1 cellular context compared by ENCODE assay signal in the genomic region with DNA sequence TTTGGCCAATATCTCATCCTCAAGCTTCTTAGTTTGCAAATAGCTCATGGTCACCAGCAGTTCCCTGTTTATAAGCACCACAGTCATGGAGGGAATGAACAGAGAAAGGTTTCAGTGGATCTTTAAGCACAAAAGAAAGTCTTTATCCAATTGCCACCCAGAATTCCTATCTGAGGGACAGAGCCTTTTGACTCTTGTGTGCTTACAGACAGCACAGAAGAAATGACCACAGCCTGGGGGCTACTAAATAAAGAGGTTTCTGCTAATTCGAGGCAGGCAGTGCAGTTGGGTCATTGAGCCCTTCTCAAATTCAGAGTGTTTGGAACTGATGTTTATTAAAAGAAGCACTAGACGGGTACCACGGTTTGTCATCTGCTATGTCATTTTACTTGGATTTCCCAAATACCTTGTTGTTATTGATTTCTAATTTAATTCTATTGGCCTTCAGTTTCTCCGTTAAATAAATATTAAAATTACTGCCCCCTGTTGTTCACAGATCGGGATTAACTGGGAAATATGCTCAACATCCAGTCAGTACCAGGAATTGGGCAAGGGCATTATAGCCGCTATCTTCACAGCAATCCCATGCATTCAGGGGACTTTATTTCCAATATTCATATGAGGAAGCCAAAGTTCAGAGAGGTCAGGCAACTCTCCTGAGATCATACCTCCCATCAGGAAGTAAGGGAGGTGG.
TF ChIP-seq lines count a peak whose summit lies in the region.

No MANE protein-coding gene starts in this region.

TF ChIP-seq in IMR-90, 13 proteins besides CTCF, POLR2A, EP300 and RAD21:
- TF ChIP-seq, protein P1, sequence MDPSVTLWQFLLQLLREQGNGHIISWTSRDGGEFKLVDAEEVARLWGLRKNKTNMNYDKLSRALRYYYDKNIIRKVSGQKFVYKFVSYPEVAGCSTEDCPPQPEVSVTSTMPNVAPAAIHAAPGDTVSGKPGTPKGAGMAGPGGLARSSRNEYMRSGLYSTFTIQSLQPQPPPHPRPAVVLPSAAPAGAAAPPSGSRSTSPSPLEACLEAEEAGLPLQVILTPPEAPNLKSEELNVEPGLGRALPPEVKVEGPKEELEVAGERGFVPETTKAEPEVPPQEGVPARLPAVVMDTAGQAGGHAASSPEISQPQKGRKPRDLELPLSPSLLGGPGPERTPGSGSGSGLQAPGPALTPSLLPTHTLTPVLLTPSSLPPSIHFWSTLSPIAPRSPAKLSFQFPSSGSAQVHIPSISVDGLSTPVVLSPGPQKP (IDR thresholded peaks at IDR 0.05; ENCODE audit: borderline replicate concordance, low read depth, low read length): no peak
- no peak for TF ChIP-seq SMC3 (IDR thresholded peaks at IDR 0.05; ENCODE audit: low read depth, low read length)
- no peak for TF ChIP-seq FOS (IDR thresholded peaks at IDR 0.05; ENCODE audit: low read depth, low read length)
- TF ChIP-seq RCOR1 (IDR thresholded peaks at IDR 0.05; ENCODE audit: insufficient replicate concordance, low read length): no peak
- no peak for TF ChIP-seq CEBPB (IDR thresholded peaks at IDR 0.05; ENCODE audit: low read depth, low read length)
